ENCODE assay signal across 1 cellular context in the genomic region with DNA sequence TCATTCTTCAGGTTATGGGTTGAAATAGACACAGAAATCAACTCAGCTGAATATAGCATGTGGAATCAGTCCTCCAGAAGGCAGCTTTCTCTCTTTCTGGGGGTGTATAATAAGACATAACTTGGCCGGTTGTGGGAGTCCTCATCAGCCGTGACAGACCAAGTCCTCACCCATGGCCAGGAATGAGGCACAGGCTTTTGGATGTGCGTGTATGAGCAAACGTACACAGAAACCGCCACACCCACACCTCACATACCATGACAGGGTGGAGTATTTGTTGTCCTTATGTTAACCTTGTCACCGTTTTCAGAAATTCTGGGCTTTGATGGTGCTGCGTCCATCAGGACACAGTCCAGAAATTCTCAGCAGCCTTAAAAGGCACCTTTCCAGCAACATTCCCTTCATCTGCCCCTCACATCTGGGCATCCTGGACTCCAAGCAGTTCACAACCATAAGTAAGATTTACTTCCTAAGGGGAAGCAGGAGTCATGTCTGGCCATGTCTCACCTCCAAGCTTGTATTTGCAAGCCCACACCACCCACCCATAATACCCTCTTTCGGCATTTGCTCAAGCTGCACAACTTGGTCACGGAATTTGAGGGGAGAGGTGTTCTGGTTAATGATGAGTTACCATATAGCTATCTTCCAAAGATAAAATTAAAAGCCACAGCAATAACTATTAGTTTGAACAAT.
TF ChIP-seq lines count a peak whose summit lies in the region.

No MANE protein-coding gene starts in this region.

TF ChIP-seq in HepG2, 621 proteins besides CTCF, POLR2A, EP300 and RAD21:
- no peak for TF ChIP-seq ZNF607 (CRISPR knock-in tag; IDR thresholded peaks at IDR 0.05; ENCODE audit: borderline replicate concordance)
- TF ChIP-seq ZNF24 (IDR thresholded peaks at IDR 0.05): no peak
- TF ChIP-seq, protein P1, sequence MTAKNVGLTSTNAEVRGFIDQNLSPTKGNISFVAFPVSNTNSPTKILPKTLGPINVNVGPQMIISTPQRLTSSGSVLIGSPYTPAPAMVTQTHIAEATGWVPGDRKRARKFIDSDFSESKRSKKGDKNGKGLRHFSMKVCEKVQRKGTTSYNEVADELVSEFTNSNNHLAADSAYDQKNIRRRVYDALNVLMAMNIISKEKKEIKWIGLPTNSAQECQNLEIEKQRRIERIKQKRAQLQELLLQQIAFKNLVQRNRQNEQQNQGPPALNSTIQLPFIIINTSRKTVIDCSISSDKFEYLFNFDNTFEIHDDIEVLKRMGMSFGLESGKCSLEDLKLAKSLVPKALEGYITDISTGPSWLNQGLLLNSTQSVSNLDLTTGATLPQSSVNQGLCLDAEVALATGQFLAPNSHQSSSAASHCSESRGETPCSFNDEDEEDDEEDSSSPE (CRISPR knock-in tag; IDR thresholded peaks at IDR 0.05): no peak
- TF ChIP-seq, protein P2, sequence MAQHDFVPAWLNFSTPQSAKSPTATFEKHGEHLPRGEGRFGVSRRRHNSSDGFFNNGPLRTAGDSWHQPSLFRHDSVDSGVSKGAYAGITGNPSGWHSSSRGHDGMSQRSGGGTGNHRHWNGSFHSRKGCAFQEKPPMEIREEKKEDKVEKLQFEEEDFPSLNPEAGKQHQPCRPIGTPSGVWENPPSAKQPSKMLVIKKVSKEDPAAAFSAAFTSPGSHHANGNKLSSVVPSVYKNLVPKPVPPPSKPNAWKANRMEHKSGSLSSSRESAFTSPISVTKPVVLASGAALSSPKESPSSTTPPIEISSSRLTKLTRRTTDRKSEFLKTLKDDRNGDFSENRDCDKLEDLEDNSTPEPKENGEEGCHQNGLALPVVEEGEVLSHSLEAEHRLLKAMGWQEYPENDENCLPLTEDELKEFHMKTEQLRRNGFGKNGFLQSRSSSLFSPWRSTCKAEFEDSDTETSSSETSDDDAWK (CRISPR knock-in tag; IDR thresholded peaks at IDR 0.05): no peak
- TF ChIP-seq, protein P3, sequence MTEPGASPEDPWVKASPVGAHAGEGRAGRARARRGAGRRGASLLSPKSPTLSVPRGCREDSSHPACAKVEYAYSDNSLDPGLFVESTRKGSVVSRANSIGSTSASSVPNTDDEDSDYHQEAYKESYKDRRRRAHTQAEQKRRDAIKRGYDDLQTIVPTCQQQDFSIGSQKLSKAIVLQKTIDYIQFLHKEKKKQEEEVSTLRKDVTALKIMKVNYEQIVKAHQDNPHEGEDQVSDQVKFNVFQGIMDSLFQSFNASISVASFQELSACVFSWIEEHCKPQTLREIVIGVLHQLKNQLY (CRISPR knock-in tag; IDR thresholded peaks at IDR 0.05): no peak
- TF ChIP-seq PAF1 (CRISPR knock-in tag; IDR thresholded peaks at IDR 0.05): no peak
- no peak for TF ChIP-seq CBX5 (CRISPR knock-in tag; IDR thresholded peaks at IDR 0.05; ENCODE audit: borderline replicate concordance)
- TF ChIP-seq ZNF660 (CRISPR knock-in tag; IDR thresholded peaks at IDR 0.05; ENCODE audit: borderline replicate concordance, low read depth): no peak
- TF ChIP-seq, protein P4, sequence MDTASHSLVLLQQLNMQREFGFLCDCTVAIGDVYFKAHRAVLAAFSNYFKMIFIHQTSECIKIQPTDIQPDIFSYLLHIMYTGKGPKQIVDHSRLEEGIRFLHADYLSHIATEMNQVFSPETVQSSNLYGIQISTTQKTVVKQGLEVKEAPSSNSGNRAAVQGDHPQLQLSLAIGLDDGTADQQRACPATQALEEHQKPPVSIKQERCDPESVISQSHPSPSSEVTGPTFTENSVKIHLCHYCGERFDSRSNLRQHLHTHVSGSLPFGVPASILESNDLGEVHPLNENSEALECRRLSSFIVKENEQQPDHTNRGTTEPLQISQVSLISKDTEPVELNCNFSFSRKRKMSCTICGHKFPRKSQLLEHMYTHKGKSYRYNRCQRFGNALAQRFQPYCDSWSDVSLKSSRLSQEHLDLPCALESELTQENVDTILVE (CRISPR knock-in tag; IDR thresholded peaks at IDR 0.05): no peak
- TF ChIP-seq TAF15 (IDR thresholded peaks at IDR 0.05; ENCODE audit: low read depth, low read length, poor library complexity, severe bottlenecking): no peak
